8 cellular contexts compared by ENCODE assay signal in the genomic region with DNA sequence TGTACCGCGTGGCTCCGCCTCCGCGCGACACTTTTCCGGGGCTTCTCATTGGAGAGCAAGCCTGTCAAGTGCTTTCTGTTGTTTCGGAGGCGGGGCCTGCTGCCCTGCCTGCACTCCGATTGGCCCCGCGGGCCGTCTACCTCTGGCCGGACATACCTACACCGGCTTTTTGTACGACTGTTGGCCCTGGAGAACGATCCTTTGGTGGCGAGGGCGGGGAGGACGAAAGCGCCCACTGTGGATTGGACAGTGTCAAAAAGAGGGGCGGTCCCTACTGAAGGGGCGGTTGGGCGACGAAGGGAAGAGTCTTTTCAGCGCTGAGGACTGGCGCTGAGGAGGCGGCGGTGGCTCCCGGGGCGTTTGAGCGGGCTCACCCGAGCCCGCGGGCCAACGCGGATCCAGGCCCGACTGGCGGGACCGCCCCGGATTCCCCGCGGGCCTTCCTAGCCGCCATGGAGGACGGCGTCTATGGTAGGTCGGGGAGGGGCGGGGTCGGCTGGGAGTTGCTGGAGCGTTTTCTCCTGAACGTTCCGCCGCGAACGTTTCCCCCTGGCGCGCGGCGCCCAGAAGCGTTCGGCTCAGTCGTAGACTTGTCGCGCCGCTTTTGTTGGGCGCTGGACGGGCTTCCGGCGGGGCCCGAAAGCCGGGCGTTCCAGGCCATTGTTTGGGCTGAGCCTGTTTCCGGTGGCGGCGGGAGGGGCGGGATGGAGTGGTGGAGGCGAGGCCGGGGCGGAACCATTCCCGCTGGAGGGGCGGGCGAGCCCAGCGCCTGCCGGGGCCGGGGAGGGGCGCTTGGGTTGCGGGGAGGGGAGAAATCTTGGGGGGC. TPM values are rescaled to one million over a fixed set of nuclear protein-coding genes. Genes with fewer than 3 reads are reported as not detected.
DNase-seq lines count a peak whose midpoint lies in the region; ATAC-seq and TF ChIP-seq lines count a peak whose summit lies in the region.

A gene with protein sequence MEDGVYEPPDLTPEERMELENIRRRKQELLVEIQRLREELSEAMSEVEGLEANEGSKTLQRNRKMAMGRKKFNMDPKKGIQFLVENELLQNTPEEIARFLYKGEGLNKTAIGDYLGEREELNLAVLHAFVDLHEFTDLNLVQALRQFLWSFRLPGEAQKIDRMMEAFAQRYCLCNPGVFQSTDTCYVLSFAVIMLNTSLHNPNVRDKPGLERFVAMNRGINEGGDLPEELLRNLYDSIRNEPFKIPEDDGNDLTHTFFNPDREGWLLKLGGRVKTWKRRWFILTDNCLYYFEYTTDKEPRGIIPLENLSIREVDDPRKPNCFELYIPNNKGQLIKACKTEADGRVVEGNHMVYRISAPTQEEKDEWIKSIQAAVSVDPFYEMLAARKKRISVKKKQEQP (plus strand): TSS at position 314 of the 826 bp plus-strand sequence. CDS start 139 bp downstream, at position 453.

- no peaks in the 10 kb centered on the region for H3K27me3 Mint-ChIP-seq in IgD-negative memory B cell

- ATAC-seq in GM21576 (IDR thresholded peaks at IDR 0.05; ENCODE audit: unreplicated experiment) (peak; percentile 85), mucosa of descending colon (peak; percentile 93)

- intact Hi-C loops in mucosa of descending colon (cut with DNase I, micrococcal nuclease), result no loop called here

- H3K4me3 ChIP-seq in epithelial cell of esophagus (ENCODE audit: low read length) (peak within 1 kb of the TSS; percentile 77), mucosa of descending colon (peak within 1 kb of the TSS; percentile 91)

- H3K27ac Mint-ChIP-seq in IgD-negative memory B cell, result peak within 1 kb of the TSS; percentile 84 to 98 (median 90)

- peaks cover 4% of the 10 kb centered on the region for H3K36me3 Mint-ChIP-seq in IgD-negative memory B cell

- peak within 1 kb of the TSS; percentile 89 to 95 (median 94) for H3K4me3 Mint-ChIP-seq in IgD-negative memory B cell

- TF ChIP-seq CTCF in epithelial cell of esophagus (IDR thresholded peaks at IDR 0.05; ENCODE audit: insufficient read depth, low read depth, low read length, missing control alignments) (no peak), mucosa of descending colon (IDR thresholded peaks at IDR 0.05) (no peak)

- peaks cover 14% of the 10 kb centered on the region for H3K4me1 ChIP-seq in mucosa of descending colon (ENCODE audit: low read depth)

- H3K36me3 ChIP-seq in mucosa of descending colon (ENCODE audit: low read depth), result peaks cover 6% of the 10 kb centered on the region

- H3K9me3 ChIP-seq in mucosa of descending colon, result no peaks in the 10 kb centered on the region

- DNase-seq in DMS 273 treated with DMSO at 0.1 percent for 48 hours (lab: John Stamatoyannopoulos, UW) (peak; percentile 99), OCI-M1 (lab: John Stamatoyannopoulos, UW) (peak; percentile 100), activated T-cell treated with anti-CD3 and anti-CD28 coated beads for 4 hours (peak; percentile 97), epithelial cell of esophagus (ENCODE audit: low read depth) (peak; percentile 89), mucosa of descending colon (peak; percentile 100)
- DNase-seq in stimulated activated CD8-positive, alpha-beta memory T cell treated with anti-CD3 and anti-CD28 coated beads, Interleukin-4, amount 100 ng/mL, for 4 hours (ENCODE audit: low read depth in 2 of 2, low spot score in 1 of 2), result peak; percentile 98 to 100

- peaks cover 2 to 11% (median 4%) of the 10 kb centered on the region in 3 donors for H3K4me1 Mint-ChIP-seq in IgD-negative memory B cell

- no peaks in the 10 kb centered on the region for H3K9me3 Mint-ChIP-seq in IgD-negative memory B cell

RNA-seq across cellular contexts. Expression of the gene that starts here (rescaled TPM):
- polyA plus RNA-seq in IgD-negative memory B cell, result 31.8 TPM
- total RNA-seq in mucosa of descending colon, result 10 to 100 TPM; 66.3 to 86.9 (median 69.3) TPM

Comparison
In these comparisons a context has a peak if more than half of its experiments do, and no peak if none do; other contexts are left out.
1. Peak in every context shown above with its lines: DNase-seq, ATAC-seq and H3K4me3 ChIP-seq.